ENCODE assay signal across 19 cellular contexts in the genomic region with DNA sequence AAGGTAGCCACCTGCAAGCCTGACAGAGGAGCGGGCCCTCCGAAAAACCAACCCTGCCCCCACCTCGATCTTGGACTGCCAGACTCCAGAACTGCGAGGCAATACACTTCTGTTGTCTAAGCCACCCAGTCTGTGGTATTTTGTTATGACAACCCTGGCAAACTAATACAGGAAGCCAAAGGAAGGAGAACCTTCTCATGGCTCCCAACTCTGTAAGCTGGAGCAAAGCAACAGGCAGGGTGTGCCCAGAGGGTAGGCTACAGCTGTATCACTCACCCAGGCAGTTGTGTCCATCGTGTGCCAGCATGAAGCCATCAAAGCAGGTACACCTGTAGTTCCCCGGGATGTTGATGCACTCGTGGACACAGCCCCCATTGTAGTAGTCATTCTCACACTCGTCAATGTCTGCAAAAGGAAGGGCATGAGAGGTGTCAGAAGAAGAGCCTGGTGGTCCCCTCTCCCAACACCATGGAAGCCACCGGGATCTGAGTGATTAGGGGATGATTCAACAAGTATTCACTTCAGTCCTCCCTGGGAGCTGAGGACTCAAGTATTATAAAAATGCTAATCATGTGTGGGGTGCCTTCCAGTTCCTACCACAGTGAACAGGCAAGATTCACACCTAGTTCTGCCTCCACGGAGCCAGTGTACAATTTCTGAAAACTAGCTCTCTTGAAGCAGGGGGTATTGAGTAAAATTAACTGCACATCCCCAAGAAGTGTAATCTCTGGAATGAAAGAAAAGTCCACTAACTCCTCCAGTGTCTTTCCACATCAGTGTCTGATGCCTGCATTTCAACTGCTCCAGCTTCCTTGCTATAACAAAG. TPM values are rescaled to one million over a fixed set of nuclear protein-coding genes. Genes with fewer than 3 reads are reported as not detected.
"Had no signal": no experiment of that assay in that cellular context is flagged by ENCODE, and none has a peak within 500 bp of the region (broad histone marks: within the 10 kb centered on the region; RNA-seq: fewer than 3 reads in every experiment).

No MANE protein-coding gene starts in this region.

- H3K9me3 ChIP-seq: body of pancreas, mucosa of descending colon, neutrophil, right lobe of liver, suprapubic skin, upper lobe of left lung had no signal

- H3K27ac Mint-ChIP-seq: activated naive CD4-positive, alpha-beta T cell treated with anti-CD3 and anti-CD28 coated beads, Interleukin-2, amount 10 ng/mL, durations not matched to agents 7 days and 5 days; activated T-helper 17 cell treated with anti-CD3 and anti-CD28 coated beads, Interleukin-2, amount 50 U/mL, for 72 hours; naive thymus-derived CD8-positive, alpha-beta T cell had no signal

- H3K27ac ChIP-seq: body of pancreas, neutrophil, right lobe of liver, suprapubic skin, upper lobe of left lung had no signal

- H3K36me3 ChIP-seq: neutrophil, right lobe of liver, suprapubic skin, upper lobe of left lung had no signal

- H3K9me3 Mint-ChIP-seq: activated naive CD4-positive, alpha-beta T cell treated with anti-CD3 and anti-CD28 coated beads, Interleukin-2, amount 10 ng/mL, durations not matched to agents 7 days and 5 days; activated T-helper 17 cell treated with anti-CD3 and anti-CD28 coated beads, Interleukin-2, amount 50 U/mL, for 72 hours; naive thymus-derived CD8-positive, alpha-beta T cell had no signal

- H3K4me3 Mint-ChIP-seq: activated naive CD4-positive, alpha-beta T cell treated with anti-CD3 and anti-CD28 coated beads, Interleukin-2, amount 10 ng/mL, durations not matched to agents 7 days and 5 days; naive thymus-derived CD8-positive, alpha-beta T cell had no signal

- H3K27me3 Mint-ChIP-seq: naive thymus-derived CD8-positive, alpha-beta T cell had no signal

- DNase-seq: activated CD4-positive, alpha-beta T cell treated with anti-CD3 and anti-CD28 coated beads, Interleukin-2, amount 50 U/mL, for 1 hour; activated CD4-positive, CD25-positive, alpha-beta regulatory T cell; activated naive CD4-positive, alpha-beta T cell treated with anti-CD3 and anti-CD28 coated beads, Interleukin-2, amount 10 ng/mL, durations not matched to agents 7 days and 5 days; activated T-cell treated with anti-CD3 and anti-CD28 coated beads for 4 hours; body of pancreas; cerebellar nuclear complex; dermis blood vessel endothelial cell; erythroblast; mucosa of descending colon; naive thymus-derived CD8-positive, alpha-beta T cell; right lobe of liver; stimulated activated CD4-positive, alpha-beta T cell treated with anti-CD3 and anti-CD28 coated beads, Interleukin-12 subunit alpha, Interleukin-12 subunit beta, amount 100 ng/mL, for 4 hours; stimulated activated CD4-positive, alpha-beta T cell treated with anti-CD3 and anti-CD28 coated beads, Interleukin-2, amount 100 ng/mL, for 48 hours; stimulated activated naive CD4-positive, alpha-beta T cell treated with Interleukin-2 at 50 U/mL for 16 hours; T-helper 2 cell had no signal

- H3K4me1 ChIP-seq: body of pancreas, right lobe of liver, suprapubic skin, upper lobe of left lung had no signal

- H3K4me3 ChIP-seq: body of pancreas, mucosa of descending colon, right lobe of liver, suprapubic skin, upper lobe of left lung had no signal

- ATAC-seq: activated T-helper 17 cell treated with anti-CD3 and anti-CD28 coated beads, Interleukin-2, amount 50 U/mL, for 72 hours; body of pancreas; mucosa of descending colon; naive thymus-derived CD8-positive, alpha-beta T cell; right lobe of liver had no signal

- H3K27me3 ChIP-seq: body of pancreas, right lobe of liver, upper lobe of left lung had no signal

- H3K4me1 Mint-ChIP-seq: activated T-helper 17 cell treated with anti-CD3 and anti-CD28 coated beads, Interleukin-2, amount 50 U/mL, for 72 hours; naive thymus-derived CD8-positive, alpha-beta T cell had no signal

RNA-seq across cellular contexts. Expression of gene SCUBE1, which starts 23.3 kb away (rescaled TPM):
- total RNA-seq: activated T-helper 17 cell treated with anti-CD3 and anti-CD28 coated beads, Interleukin-2, amount 50 U/mL, for 72 hours; dermis blood vessel endothelial cell; naive thymus-derived CD8-positive, alpha-beta T cell had no signal
- polyA plus RNA-seq: naive thymus-derived CD8-positive, alpha-beta T cell had no signal
